In genomic region chr21:32001390-32001789, GRCh38 we compare ENCODE assay signal across 17 cellular contexts.
A peak's percentile ranks its signal among the peaks of the same experiment; 100 is the strongest.
DNase-seq lines count a peak whose midpoint lies in the region; ATAC-seq and TF ChIP-seq lines count a peak whose summit lies in the region.
"Had no signal": no experiment of that assay in that cellular context is flagged by ENCODE, and none has a peak within 500 bp of the region (broad histone marks: within the 10 kb centered on the region; RNA-seq: fewer than 3 reads in every experiment).

No MANE protein-coding gene starts in this region.

- no peak overlapping the region for H3K27ac Mint-ChIP-seq in CD8-positive, alpha-beta T cell

- H3K4me1 ChIP-seq in CD8-positive, alpha-beta T cell (ENCODE audit: insufficient read depth, low read length), result no peaks in the 10 kb centered on the region
- H3K4me1 ChIP-seq in foreskin keratinocyte, result no peaks in the 10 kb centered on the region
- H3K4me1 ChIP-seq: BLaER1 had no signal

- H3K27me3 ChIP-seq in CD8-positive, alpha-beta T cell (ENCODE audit: insufficient read depth, low read length), result no peaks in the 10 kb centered on the region
- H3K27me3 ChIP-seq in foreskin keratinocyte, result no peaks in the 10 kb centered on the region
- H3K27me3 ChIP-seq: BLaER1, SJSA1 had no signal

- H3K36me3 Mint-ChIP-seq in CD8-positive, alpha-beta T cell, result no peaks in the 10 kb centered on the region

- no peak overlapping the region for H3K4me3 Mint-ChIP-seq in CD8-positive, alpha-beta T cell

- no peak overlapping the region for H3K27ac ChIP-seq in CD8-positive, alpha-beta T cell (ENCODE audit: low read depth, low read length)
- no peak overlapping the region for H3K27ac ChIP-seq in foreskin keratinocyte
- H3K27ac ChIP-seq: BLaER1, SJSA1 had no signal

- ATAC-seq in CD8-positive, alpha-beta T cell, result no peak
- no peak for ATAC-seq in foreskin keratinocyte

- H3K36me3 ChIP-seq in CD8-positive, alpha-beta T cell (ENCODE audit: insufficient read depth, low read length), result no peaks in the 10 kb centered on the region

- no peak overlapping the region for H3K4me3 ChIP-seq in epithelial cell of proximal tubule (ENCODE audit: low read depth, low read length)
- H3K4me3 ChIP-seq in CD8-positive, alpha-beta T cell (ENCODE audit: low read depth, low read length), result no peak overlapping the region
- H3K4me3 ChIP-seq: BLaER1, SJSA1 had no signal

- intact Hi-C loops in CD8-positive, alpha-beta T cell (cut with DNase I, micrococcal nuclease), result no loop called here

- TF ChIP-seq CTCF in epithelial cell of proximal tubule (conservative IDR thresholded peaks at IDR 0.05; ENCODE audit: low read depth, low read length) (no peak), foreskin keratinocyte (conservative IDR thresholded peaks at IDR 0.05) (no peak)
- no peak for TF ChIP-seq CTCF in CD8-positive, alpha-beta T cell (IDR thresholded peaks at IDR 0.05)

- peaks cover 2% of the 10 kb centered on the region for H3K27me3 Mint-ChIP-seq in CD8-positive, alpha-beta T cell (ENCODE audit: low read depth)

- CTCF ChIA-PET in CD8-positive, alpha-beta T cell (lab: Charles Lee), result interaction anchor here (1.4 kb wide), 1 partner anchor 9 kb away, joined by 3 read pairs; no protein-coding TSS in a partner anchor

- POLR2A ChIA-PET in CD8-positive, alpha-beta T cell (lab: Charles Lee), result no interaction called here

- no peaks in the 10 kb centered on the region for H3K9me3 Mint-ChIP-seq in CD8-positive, alpha-beta T cell

- H3K9me3 ChIP-seq in CD8-positive, alpha-beta T cell (ENCODE audit: low read length), result no peaks in the 10 kb centered on the region
- H3K9me3 ChIP-seq: BLaER1, SJSA1 had no signal

- no peaks in the 10 kb centered on the region for H3K4me1 Mint-ChIP-seq in CD8-positive, alpha-beta T cell (ENCODE audit: low read depth)

- peak; percentile 23 for DNase-seq in NCI-H146 (lab: John Stamatoyannopoulos, UW)
- no peak for DNase-seq in NCI-H146 treated with DMSO at 0.1 percent for 48 hours (lab: John Stamatoyannopoulos, UW; ENCODE audit: unreplicated experiment)
- peak; percentile 83 for DNase-seq in NCI-H1092 (lab: John Stamatoyannopoulos, UW)
- peak; percentile 29 for DNase-seq in epithelial cell of proximal tubule (ENCODE audit: low read depth)
- DNase-seq in renal cortical epithelial cell (ENCODE audit: low read depth), result peak; percentile 51
- no peak for DNase-seq in activated CD8-positive, alpha-beta memory T cell treated with anti-CD3 and anti-CD28 coated beads for 24 hours
- DNase-seq in CD8-positive, alpha-beta T cell, result no peak
- DNase-seq in foreskin keratinocyte, result no peak
- DNase-seq: H7, IMR-90, Kasumi-1, MM.1S, NCI-H2081, NCI-H2227 treated with DMSO at 0.1 percent for 48 hours, SW 1271 had no signal

Comparison
In these comparisons a context has a peak if more than half of its experiments do, and no peak if none do; other contexts are left out.
1. DNase-seq: peak in NCI-H146 (single experiment), NCI-H1092 (single experiment), epithelial cell of proximal tubule (single experiment) and renal cortical epithelial cell (single experiment); none in NCI-H146 treated with DMSO at 0.1 percent for 48 hours (single experiment), activated CD8-positive, alpha-beta memory T cell treated with anti-CD3 and anti-CD28 coated beads for 24 hours (single experiment), CD8-positive, alpha-beta T cell (0 of 7) and foreskin keratinocyte (0 of 2).